Comparison of ENCODE assay signal across 8 cellular contexts in genomic region chr6:6851059-6851658, GRCh38.
DNase-seq lines count a peak whose midpoint lies in the region; ATAC-seq and TF ChIP-seq lines count a peak whose summit lies in the region.

No MANE protein-coding gene starts in this region.

- ATAC-seq in GM21515 (IDR thresholded peaks at IDR 0.05; ENCODE audit: unreplicated experiment): no peak
- no peak for ATAC-seq in GM18867 (IDR thresholded peaks at IDR 0.05; ENCODE audit: unreplicated experiment)

- peak overlapping the region; percentile 42 for H3K27ac ChIP-seq in colonic mucosa
- peak overlapping the region; percentile 29 for H3K27ac ChIP-seq in mesodermal cell (ENCODE audit: low read depth, low read length, severe bottlenecking)

- peaks cover 37% of the 10 kb centered on the region for H3K4me1 Mint-ChIP-seq in CD14-positive monocyte

- DNase-seq in AG10803 (ENCODE audit: low read depth): peak; percentile 46
- peak; percentile 49 for DNase-seq in LNCaP clone FGC (ENCODE audit: low read depth)
- peak; percentile 67 for DNase-seq in colonic mucosa
- DNase-seq in T1000 (lab: John Stamatoyannopoulos, UW): no peak
- DNase-seq in CD14-positive monocyte (ENCODE audit: low spot score): no peak

- no peak overlapping the region for H3K4me3 Mint-ChIP-seq in CD14-positive monocyte

- peaks cover under 1% of the 10 kb centered on the region for H3K4me1 ChIP-seq in colonic mucosa
- H3K4me1 ChIP-seq in mesodermal cell (ENCODE audit: control insufficient read depth, insufficient read depth, low read length, poor library complexity, severe bottlenecking): no peaks in the 10 kb centered on the region

- peak overlapping the region in 1 of 7 donors; percentile 43 for H3K27ac Mint-ChIP-seq in CD14-positive monocyte

- H3K36me3 Mint-ChIP-seq in CD14-positive monocyte: no peaks in the 10 kb centered on the region

- WGBS in mesodermal cell (ENCODE audit: insufficient coverage in 2 of 2), 2 experiments: 92 to 100% methylated on average over 1 to 5 of the region's 6 CpGs

- no peak for TF ChIP-seq CTCF in AG10803 (conservative IDR thresholded peaks at IDR 0.05; ENCODE audit: low read length)
- no peak for TF ChIP-seq CTCF in LNCaP clone FGC (IDR thresholded peaks at IDR 0.05; ENCODE audit: control insufficient read depth, extremely low read depth, insufficient read depth)
- TF ChIP-seq CTCF in colonic mucosa (IDR thresholded peaks at IDR 0.05): no peak
- TF ChIP-seq CTCF in CD14-positive monocyte (IDR thresholded peaks at IDR 0.05): no peak

- H3K27me3 ChIP-seq in colonic mucosa: no peaks in the 10 kb centered on the region

- H3K36me3 ChIP-seq in colonic mucosa (no peaks in the 10 kb centered on the region), mesodermal cell (ENCODE audit: control insufficient read depth, insufficient read depth, low read length) (no peaks in the 10 kb centered on the region)

- H3K4me3 ChIP-seq in AG10803 (ENCODE audit: low read length): no peak overlapping the region
- no peak overlapping the region for H3K4me3 ChIP-seq in LNCaP clone FGC (ENCODE audit: low read depth, low read length)
- no peak overlapping the region for H3K4me3 ChIP-seq in colonic mucosa
- H3K4me3 ChIP-seq in mesodermal cell (ENCODE audit: extremely low read depth, insufficient read depth, low read length, poor library complexity, severe bottlenecking): no peak overlapping the region

- no peaks in the 10 kb centered on the region for H3K9me3 ChIP-seq in colonic mucosa
- no peaks in the 10 kb centered on the region for H3K9me3 ChIP-seq in mesodermal cell (ENCODE audit: control insufficient read depth, low read length)

- H3K9me3 Mint-ChIP-seq in CD14-positive monocyte: peaks cover 0 to 4% (median 0%) of the 10 kb centered on the region in 7 donors

- intact Hi-C loops in colonic mucosa (cut with DNase I): no loop called here
- intact Hi-C loops in CD14-positive monocyte (cut with micrococcal nuclease): no loop called here

- H3K27me3 Mint-ChIP-seq in CD14-positive monocyte (ENCODE audit: low read depth in 3 of 3): peaks cover 0 to 5% (median 3%) of the 10 kb centered on the region in 3 donors

- peak overlapping the region in 1 of 2 donors; percentile 30 for H3K9ac ChIP-seq in colonic mucosa (ENCODE audit: low read depth in 2 of 2, low read length in 2 of 2)

Comparison
In these comparisons a context has a peak if more than half of its experiments do, and no peak if none do; other contexts are left out.
1. DNase-seq: peak in AG10803 (single experiment), LNCaP clone FGC (single experiment) and colonic mucosa (single experiment); none in T1000 (single experiment) and CD14-positive monocyte (single experiment).